In the genomic region with DNA sequence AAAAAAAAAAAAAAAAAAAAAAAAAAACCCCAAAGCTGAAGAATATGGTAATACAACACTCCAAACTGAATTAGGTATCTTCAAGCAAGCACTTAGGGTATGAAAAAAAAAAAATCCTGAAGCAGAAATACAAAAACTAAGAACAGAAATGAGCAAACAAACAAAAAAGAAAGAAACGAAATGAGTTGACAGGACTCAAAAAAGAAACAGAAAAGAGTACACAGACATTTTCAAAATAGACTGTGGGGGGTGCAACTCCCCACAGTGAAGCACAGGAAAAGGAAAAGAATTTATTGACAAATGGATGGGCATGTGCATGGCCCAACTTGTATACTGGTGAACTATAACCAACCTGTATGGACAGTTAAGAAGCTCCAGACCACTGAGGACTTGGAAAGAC, we compare ENCODE assay signal across 11 cellular contexts. TPM values are rescaled to one million over a fixed set of nuclear protein-coding genes. Genes with fewer than 3 reads are reported as not detected.
A peak's percentile ranks its signal among the peaks of the same experiment; 100 is the strongest.
DNase-seq lines count a peak whose midpoint lies in the region; ATAC-seq, FAIRE-seq and TF ChIP-seq lines count a peak whose summit lies in the region.
"Had no signal": no experiment of that assay in that cellular context is flagged by ENCODE, and none has a peak within 500 bp of the region (broad histone marks: within the 10 kb centered on the region; RNA-seq: fewer than 3 reads in every experiment).

No MANE protein-coding gene starts in this region.

- H2AFZ ChIP-seq in GM12878 (ENCODE audit: control insufficient read depth, low read depth, low read length), result no peak overlapping the region
- H2AFZ ChIP-seq in GM23338, result no peak overlapping the region

- SMC1A ChIA-PET in GM12878 (lab: Charles Lee; ENCODE audit: uncharacterized antibody, unreplicated experiment), result interaction anchor here (0.9 to 3.0 kb wide), 10 partner anchors 13 to 137 kb away, joined by 3 to 12 read pairs (median 4); no protein-coding TSS in a partner anchor

- FAIRE-seq in GM12878 (lab: Jason Lieb, UNC), result no peak
- FAIRE-seq in frontal cortex (lab: Jason Lieb, UNC), result no peak

- RAD21 ChIA-PET in GM12878 (lab: Charles Lee; ENCODE audit: unreplicated experiment), result interaction anchor here (0.6 to 2.7 kb wide), 5 partner anchors 17 to 133 kb away, joined by 3 to 8 read pairs (median 3); a partner anchor contains a TSS

- H3K36me3 Mint-ChIP-seq in GM23338 (ENCODE audit: low read depth), result no peaks in the 10 kb centered on the region

- H4K20me1 ChIP-seq in GM12878 (ENCODE audit: control insufficient read depth, insufficient read depth), result no peaks in the 10 kb centered on the region
- H4K20me1 ChIP-seq in GM23338 (replicated peaks; ENCODE audit: insufficient read depth), result no peaks in the 10 kb centered on the region; the same call in 1 of the 2 replicates

- peaks cover 6% of the 10 kb centered on the region; the same call in 2 of the 3 replicates for H3K4me1 Mint-ChIP-seq in GM23338

- POLR2A ChIA-PET in GM12878 (lab: Charles Lee), result interaction anchor here (0.6 to 1.5 kb wide), 6 partner anchors 13 to 79 kb away, joined by 3 to 6 read pairs (median 4); no protein-coding TSS in a partner anchor

- no peaks in the 10 kb centered on the region for H3K27me3 Mint-ChIP-seq in GM23338 (ENCODE audit: insufficient read depth, low read depth, poor library complexity)
- H3K27me3 Mint-ChIP-seq: CD4-positive, alpha-beta T cell had no signal

- no peak overlapping the region for H3K27ac Mint-ChIP-seq in GM23338

- H3K79me2 ChIP-seq in GM12878 (ENCODE audit: control insufficient read depth, insufficient read depth, low read length), result no peaks in the 10 kb centered on the region
- no peaks in the 10 kb centered on the region for H3K79me2 ChIP-seq in GM23338 (replicated peaks; ENCODE audit: insufficient read depth)

- H3K27ac ChIP-seq in GM12878 (ENCODE audit: control insufficient read depth, insufficient read depth), result no peak overlapping the region; the same call in 1 of the 2 replicates
- no peak overlapping the region for H3K27ac ChIP-seq in GM23338 (ENCODE audit: low read depth)
- H3K27ac ChIP-seq: right lobe of liver had no signal

- 0% methylated on average over 1 of the region's 1 CpG for WGBS in GM12878 (ENCODE audit: insufficient coverage, insufficient replicate concordance, low lambda C conversion rate, missing lambda C conversion rate)

- peak; percentile 71 for ATAC-seq in GM18858 (IDR thresholded peaks at IDR 0.05; ENCODE audit: unreplicated experiment)
- peak; percentile 76 for ATAC-seq in GM21723 (IDR thresholded peaks at IDR 0.05; ENCODE audit: unreplicated experiment)
- peak; percentile 64 for ATAC-seq in HG03439 (IDR thresholded peaks at IDR 0.05; ENCODE audit: unreplicated experiment)
- peak; percentile 67 for ATAC-seq in GM12878
- ATAC-seq in GM18909 (IDR thresholded peaks at IDR 0.05; ENCODE audit: poor library complexity, unreplicated experiment), result no peak
- ATAC-seq in GM23338, result no peak
- ATAC-seq: right lobe of liver had no signal

- H3F3A ChIP-seq in GM23338 (replicated peaks; ENCODE audit: low read depth), result no peaks in the 10 kb centered on the region

- no TSS peak for BruUV-seq in GM12878 (replicated peaks; lab: Mats Ljungman, UMichigan)

- H3K9me2 ChIP-seq in GM23338 (ENCODE audit: insufficient read depth), result no peaks in the 10 kb centered on the region

- no peaks in the 10 kb centered on the region for H3K9me3 ChIP-seq in GM12878 (replicated peaks; ENCODE audit: control insufficient read depth, insufficient read depth, low read length)
- H3K9me3 ChIP-seq: right lobe of liver had no signal

- no peak overlapping the region for H3K4me3 ChIP-seq in GM12878
- H3K4me3 ChIP-seq in GM23338, result no peak overlapping the region
- H3K4me3 ChIP-seq: right lobe of liver had no signal

- in situ Hi-C loops in GM12878 (cut with MboI), result no loop called here

- no peak for TF ChIP-seq EP300 in GM12878 (IDR thresholded peaks at IDR 0.05; ENCODE audit: borderline replicate concordance in 1 of 2, control insufficient read depth in 1 of 2, low read depth in 2 of 2, low read length in 2 of 2)

- TF ChIP-seq RAD21 in GM12878 (IDR thresholded peaks at IDR 0.05; ENCODE audit: insufficient read depth, low read depth, low read length), result no peak

- TF ChIP-seq CTCF in GM12878 (IDR thresholded peaks at IDR 0.05 in 2 of 3, conservative IDR thresholded peaks at IDR 0.05 in 1 of 3; ENCODE audit: control insufficient read depth in 2 of 3, extremely low read depth in 1 of 3, insufficient read depth in 1 of 3, low read depth in 3 of 3, low read length in 3 of 3), result no peak
- TF ChIP-seq CTCF in GM23338 (conservative IDR thresholded peaks at IDR 0.05; ENCODE audit: low read depth in 2 of 2), result no peak

- intact Hi-C loops in GM12878 (cut with micrococcal nuclease; ENCODE audit: unreplicated experiment), result no loop called here

- H3K27me3 ChIP-seq in GM12878 (replicated peaks in 1 of 2; ENCODE audit: control insufficient read depth in 2 of 2, insufficient read depth in 2 of 2, low read length in 1 of 2), result no peaks in the 10 kb centered on the region
- no peaks in the 10 kb centered on the region for H3K27me3 ChIP-seq in GM23338 (ENCODE audit: insufficient read depth)
- H3K27me3 ChIP-seq: right lobe of liver had no signal

- no peak for TF ChIP-seq POLR2A in GM12878 (IDR thresholded peaks at IDR 0.05; ENCODE audit: low read depth, low read length)

- DNase-seq in GM12878 (ENCODE audit: low read depth, low spot score) (peak; percentile 24), frontal cortex (ENCODE audit: low spot score in 2 of 2) (no peak), GM23338 (ENCODE audit: low spot score) (no peak)
- DNase-seq: activated CD4-positive, alpha-beta T cell treated with anti-CD3 and anti-CD28 coated beads, Interleukin-2, amount 50 U/mL, for 48 hours; CD4-positive, alpha-beta T cell; effector CD8-positive, alpha-beta T cell; right lobe of liver had no signal

- no peaks in the 10 kb centered on the region for H3K36me3 ChIP-seq in GM12878 (ENCODE audit: control insufficient read depth in 2 of 2, insufficient read depth in 2 of 2, low read length in 1 of 2)
- no peaks in the 10 kb centered on the region; the same call in 1 of the 2 replicates for H3K36me3 ChIP-seq in GM23338 (ENCODE audit: insufficient read depth)
- H3K36me3 ChIP-seq: right lobe of liver had no signal

- H3K4me1 ChIP-seq in GM12878 (ENCODE audit: control insufficient read depth, insufficient read depth, low read length) (peaks cover 13% of the 10 kb centered on the region), GM23338 (ENCODE audit: insufficient read depth) (no peaks in the 10 kb centered on the region)
- H3K4me1 ChIP-seq: right lobe of liver had no signal

- H3K4me2 ChIP-seq in GM12878 (ENCODE audit: control insufficient read depth, insufficient read depth), result peak overlapping the region; percentile 68; the same call in 1 of the 2 replicates
- H3K4me2 ChIP-seq in GM23338, result no peak overlapping the region

- CTCF ChIA-PET in GM12878 (lab: Yijun Ruan, JAX), result interaction anchor here (1.4 to 2.3 kb wide), 3 partner anchors 10 to 138 kb away, joined by 4 to 11 read pairs (median 7); no protein-coding TSS in a partner anchor

- H3K9ac ChIP-seq in GM12878 (ENCODE audit: control insufficient read depth, insufficient read depth, low read length), result no peak overlapping the region

- no peak overlapping the region for H3K4me3 Mint-ChIP-seq in GM23338
- H3K4me3 Mint-ChIP-seq: CD4-positive, alpha-beta T cell had no signal

- no peaks in the 10 kb centered on the region for H3K9me3 Mint-ChIP-seq in GM23338
- H3K9me3 Mint-ChIP-seq: CD4-positive, alpha-beta T cell had no signal

TF ChIP-seq in GM23338, 12 proteins besides CTCF, POLR2A, EP300 and RAD21:
- TF ChIP-seq NANOG (IDR thresholded peaks at IDR 0.05; ENCODE audit: borderline replicate concordance), result no peak
- no peak for TF ChIP-seq EZH2 (IDR thresholded peaks at IDR 0.05; ENCODE audit: low read depth, unreplicated experiment)
- TF ChIP-seq ZNF331 (CRISPR knock-in tag; IDR thresholded peaks at IDR 0.05; ENCODE audit: low read depth), result no peak
- TF ChIP-seq POLR2AphosphoS5 (IDR thresholded peaks at IDR 0.05; ENCODE audit: low read depth), result no peak

RNA-seq across cellular contexts. Expression of a gene that starts 24.6 kb away (rescaled TPM):
- total RNA-seq in GM12878 (2013; cell fraction: nucleolus; rRNA removed), result 18.7 and 19.0 TPM in 2 replicates
- total RNA-seq in GM12878 (2014; rRNA removed) (2.4 and 2.8 TPM in 2 replicates), GM12878 (2014; rRNA removed; fragmentation: Illumina TruSeq; extraction: Trizol) (2.7 and 2.8 TPM in 2 replicates), GM12878 (2021) (4.6 and 4.8 TPM in 2 replicates), frontal cortex (8.2 TPM)
- 0.50 TPM for polyA plus RNA-seq in GM12878 (2011; ENCODE audit: low read depth)
- polyA plus RNA-seq in GM12878 (2011; rRNA removed) (7.0 and 9.6 TPM in 2 replicates), GM12878 (2014; fragmentation: Illumina TruSeq; extraction: Trizol) (4.1 and 4.5 TPM in 2 replicates), GM12878 (2014; fragmentation: Nextera tagmentation; extraction: Ambion mirVana) (1 to 10 TPM; 1.4 to 1.5 TPM), GM12878 (2014; rRNA removed) (2.4 and 3.3 TPM in 2 replicates), GM12878 (2016; fragmentation: Nextera tagmentation; extraction: Ambion mirVana) (1 to 10 TPM; 5.5 to 6.3 TPM), GM23338 (2016; fragmentation: Nextera tagmentation; extraction: Ambion mirVana) (2.1 and 2.4 TPM in 2 replicates)
- polyA plus RNA-seq in GM12878 (2011; cell fraction: cytosol; rRNA removed), result 2.6 and 2.9 TPM in 2 replicates
- 8.2 and 8.8 TPM in 2 replicates for polyA plus RNA-seq in GM12878 (2011; cell fraction: nucleus; rRNA removed)
- 1.0 and 1.3 TPM in 2 replicates for polyA plus RNA-seq in GM12878 (2012)
- polyA minus RNA-seq in GM12878 (2011; rRNA and poly(A)+ RNA removed), result 6.4 and 8.0 TPM in 2 replicates
- polyA minus RNA-seq in GM12878 (2011; cell fraction: cytosol; rRNA and poly(A)+ RNA removed), result 2.8 and 3.3 TPM in 2 replicates
- polyA minus RNA-seq in GM12878 (2011; cell fraction: nucleus; rRNA and poly(A)+ RNA removed), result 7.6 and 11.9 TPM in 2 replicates
- 2.0 and 2.1 TPM in 2 replicates for total RNA-seq in GM23338 (2014; rRNA removed; shearing (Covaris generic))

Comparison
In these comparisons a context has a peak if more than half of its experiments do, and no peak if none do; other contexts are left out.
1. ATAC-seq: peak in GM18858 (single experiment), GM21723 (single experiment), HG03439 (single experiment) and GM12878 (single experiment); none in GM18909 (single experiment) and GM23338 (single experiment).